In the genomic region with DNA sequence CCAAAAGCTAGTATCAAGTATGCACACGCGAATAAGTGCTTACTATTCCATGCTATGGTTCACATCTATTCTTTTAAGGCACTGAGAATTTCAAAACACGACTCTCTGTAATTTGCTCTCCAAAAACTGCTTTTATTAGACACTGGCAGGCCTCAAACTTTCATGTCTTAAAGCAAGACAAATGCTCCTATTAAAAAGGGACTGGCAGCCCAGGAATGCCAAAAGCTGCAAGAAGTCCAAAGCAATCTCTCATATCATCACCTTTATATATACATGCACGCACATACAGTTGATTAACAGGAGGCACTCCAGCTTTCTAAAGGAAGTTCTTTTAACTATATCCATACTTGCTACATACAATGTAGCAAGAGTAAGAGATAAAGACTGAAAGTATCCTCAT, we compare ENCODE assay signal across 17 cellular contexts.
"Had no signal": no experiment of that assay in that cellular context is flagged by ENCODE, and none has a peak within 500 bp of the region (broad histone marks: within the 10 kb centered on the region; RNA-seq: fewer than 3 reads in every experiment).

No MANE protein-coding gene starts in this region.

- H3K27ac Mint-ChIP-seq: activated CD4-positive, alpha-beta memory T cell treated with anti-CD3 and anti-CD28 coated beads, Interleukin-2, amount 10 ng/mL, durations not matched to agents 7 days and 5 days; activated CD8-positive, alpha-beta memory T cell treated with anti-CD3 and anti-CD28 coated beads, Interleukin-2, amount 10 ng/mL, durations not matched to agents 7 days and 5 days; activated naive CD8-positive, alpha-beta T cell treated with anti-CD3 and anti-CD28 coated beads, Interleukin-2, amount 10 ng/mL, durations not matched to agents 7 days and 5 days; T-helper 2 cell treated with Interferon-gamma antibody and Interleukin-4, amounts not matched to agents 5 μg/mL and 100 μg/mL, for 36 hours had no signal

- H3K27ac ChIP-seq: brain microvascular endothelial cell had no signal

- H3K4me3 Mint-ChIP-seq: activated CD4-positive, alpha-beta memory T cell treated with anti-CD3 and anti-CD28 coated beads, Interleukin-2, amount 10 ng/mL, durations not matched to agents 7 days and 5 days; activated CD8-positive, alpha-beta memory T cell treated with anti-CD3 and anti-CD28 coated beads, Interleukin-2, amount 10 ng/mL, durations not matched to agents 7 days and 5 days; activated naive CD8-positive, alpha-beta T cell treated with anti-CD3 and anti-CD28 coated beads, Interleukin-2, amount 10 ng/mL, durations not matched to agents 7 days and 5 days; nephron progenitor cell; T-helper 2 cell treated with Interferon-gamma antibody and Interleukin-4, amounts not matched to agents 5 μg/mL and 100 μg/mL, for 36 hours had no signal

- H3K27me3 Mint-ChIP-seq: activated CD4-positive, alpha-beta memory T cell treated with anti-CD3 and anti-CD28 coated beads, Interleukin-2, amount 10 ng/mL, durations not matched to agents 7 days and 5 days; activated CD8-positive, alpha-beta memory T cell treated with anti-CD3 and anti-CD28 coated beads, Interleukin-2, amount 10 ng/mL, durations not matched to agents 7 days and 5 days; activated naive CD8-positive, alpha-beta T cell treated with anti-CD3 and anti-CD28 coated beads, Interleukin-2, amount 10 ng/mL, durations not matched to agents 7 days and 5 days; central memory CD8-positive, alpha-beta T cell; progenitor cell of endocrine pancreas had no signal

- H3K27me3 ChIP-seq: brain microvascular endothelial cell, heart right ventricle had no signal

- ATAC-seq: activated CD8-positive, alpha-beta memory T cell treated with anti-CD3 and anti-CD28 coated beads, Interleukin-2, amount 10 ng/mL, durations not matched to agents 7 days and 5 days; heart right ventricle; stimulated activated naive CD8-positive, alpha-beta T cell treated with anti-CD3 and anti-CD28 coated beads, Interleukin-15, Interleukin-2, amounts not matched to agents 100 U/mL and 50 U/mL, for 24 hours had no signal

- DNase-seq: activated CD4-positive, alpha-beta memory T cell treated with anti-CD3 and anti-CD28 coated beads, Interleukin-2, amount 10 ng/mL, durations not matched to agents 7 days and 5 days; activated CD4-positive, alpha-beta T cell treated with anti-CD3 and anti-CD28 coated beads for 48 hours; activated CD4-positive, CD25-positive, alpha-beta regulatory T cell; activated CD8-positive, alpha-beta memory T cell treated with anti-CD3 and anti-CD28 coated beads, Interleukin-2, amount 10 ng/mL, durations not matched to agents 7 days and 5 days; activated naive CD8-positive, alpha-beta T cell treated with anti-CD3 and anti-CD28 coated beads, Interleukin-2, amount 10 ng/mL, durations not matched to agents 7 days and 5 days; brain microvascular endothelial cell; heart right ventricle; mesenchymal stem cell; nephron progenitor cell; stimulated activated CD4-positive, alpha-beta T cell treated with anti-CD3 and anti-CD28 coated beads, Interleukin-2, amount 100 ng/mL, for 24 hours; stimulated activated naive CD8-positive, alpha-beta T cell treated with anti-CD3 and anti-CD28 coated beads, Interleukin-15, Interleukin-2, amounts not matched to agents 100 U/mL and 50 U/mL, for 24 hours; substantia nigra; trophoblast cell had no signal

- H3K4me3 ChIP-seq: coronary artery, heart right ventricle had no signal

- H3K9me3 Mint-ChIP-seq: activated CD4-positive, alpha-beta memory T cell treated with anti-CD3 and anti-CD28 coated beads, Interleukin-2, amount 10 ng/mL, durations not matched to agents 7 days and 5 days; activated naive CD8-positive, alpha-beta T cell treated with anti-CD3 and anti-CD28 coated beads, Interleukin-2, amount 10 ng/mL, durations not matched to agents 7 days and 5 days; central memory CD8-positive, alpha-beta T cell; nephron progenitor cell; T-helper 2 cell treated with Interferon-gamma antibody and Interleukin-4, amounts not matched to agents 5 μg/mL and 100 μg/mL, for 36 hours had no signal

- H3K9me3 ChIP-seq: heart right ventricle had no signal
